Comparison of ENCODE assay signal across 8 cellular contexts in the genomic region with DNA sequence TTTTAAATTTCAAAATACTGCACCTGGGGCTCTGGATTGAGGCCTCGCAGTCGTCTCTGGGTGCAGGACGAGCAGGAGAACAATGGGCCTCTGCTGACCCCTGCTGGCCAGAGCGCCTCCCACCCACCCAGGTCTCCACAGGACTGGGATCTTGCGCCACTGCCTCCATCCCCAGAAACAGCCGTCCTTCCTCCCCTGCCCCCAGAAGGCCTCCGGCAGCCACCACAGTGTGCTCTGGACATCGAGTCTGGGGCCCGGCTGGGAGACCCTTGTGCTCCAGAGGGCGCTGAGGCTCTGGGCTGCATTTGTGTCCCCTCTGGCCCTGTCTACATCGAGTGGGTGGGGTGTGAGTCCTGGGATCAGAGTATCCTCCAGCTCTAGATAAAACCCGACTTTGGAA. TPM values are rescaled to one million over a fixed set of nuclear protein-coding genes. Genes with fewer than 3 reads are reported as not detected.
DNase-seq lines count a peak whose midpoint lies in the region; ATAC-seq and TF ChIP-seq lines count a peak whose summit lies in the region.

No MANE protein-coding gene starts in this region.

- H3K79me2 ChIP-seq in PC-9 (ENCODE audit: low read depth) (no peaks in the 10 kb centered on the region), neural cell (replicated peaks; ENCODE audit: insufficient read depth, low read length) (no peaks in the 10 kb centered on the region)

- no peak overlapping the region for H3K4me2 ChIP-seq in PC-9
- H3K4me2 ChIP-seq in neural cell (ENCODE audit: low read length) = no peak overlapping the region

- H3K27ac ChIP-seq in PC-9 (no peak overlapping the region), neural cell (ENCODE audit: low read length) (no peak overlapping the region)

- H3K9me2 ChIP-seq in PC-9 (ENCODE audit: insufficient read depth) (no peaks in the 10 kb centered on the region), neural cell (ENCODE audit: insufficient read depth, low read length) (no peaks in the 10 kb centered on the region)

- H3K9me3 ChIP-seq in PC-9 (ENCODE audit: insufficient read depth, low read depth) = no peaks in the 10 kb centered on the region
- no peaks in the 10 kb centered on the region for H3K9me3 ChIP-seq in neural cell (ENCODE audit: low read length)

- no peak overlapping the region for H3K4me3 ChIP-seq in PC-9
- H3K4me3 ChIP-seq in fibroblast of mammary gland (ENCODE audit: control insufficient read depth, low read depth, low read length) = no peak overlapping the region
- no peak overlapping the region for H3K4me3 ChIP-seq in neural cell (ENCODE audit: low read length)

- H3K27me3 ChIP-seq in PC-9 (ENCODE audit: insufficient read depth, low read depth) (no peaks in the 10 kb centered on the region), neural cell (ENCODE audit: insufficient read depth, low read depth, low read length) (no peaks in the 10 kb centered on the region)

- CTCF ChIA-PET in PC-9 (lab: Charles Lee) = interaction anchor here (0.5 to 4.0 kb wide), 8 partner anchors 10 to 129 kb away, joined by 3 to 17 read pairs (median 3); no protein-coding TSS in a partner anchor

- TF ChIP-seq CTCF in PC-9 (conservative IDR thresholded peaks at IDR 0.05) = peak; percentile 85
- peak; percentile 76 for TF ChIP-seq CTCF in fibroblast of mammary gland (conservative IDR thresholded peaks at IDR 0.05; ENCODE audit: control insufficient read depth, insufficient read depth, low read depth, low read length)
- TF ChIP-seq CTCF in neural cell (IDR thresholded peaks at IDR 0.05; ENCODE audit: poor library complexity, severe bottlenecking) = peak; percentile 72

- TF ChIP-seq EP300 in neural cell (conservative IDR thresholded peaks at IDR 0.05; ENCODE audit: poor library complexity, severe bottlenecking) = no peak

- H3K9ac ChIP-seq in neural cell (ENCODE audit: low read length) = no peak overlapping the region

- H3K36me3 ChIP-seq in PC-9 (ENCODE audit: low read depth) = no peaks in the 10 kb centered on the region
- no peaks in the 10 kb centered on the region for H3K36me3 ChIP-seq in neural cell (ENCODE audit: insufficient read depth, low read length)

- TF ChIP-seq RAD21 in neural cell (conservative IDR thresholded peaks at IDR 0.05) = peak; percentile 77

- ATAC-seq in GM19467 (IDR thresholded peaks at IDR 0.05; ENCODE audit: unreplicated experiment) = no peak

- POLR2A ChIA-PET in PC-9 (lab: Charles Lee; ENCODE audit: unreplicated experiment) = interaction anchor here (0.6 kb wide), 1 partner anchor 216 kb away, joined by 6 read pairs; no protein-coding TSS in a partner anchor

- intact Hi-C loops in PC-9 (cut with micrococcal nuclease; ENCODE audit: unreplicated experiment) = loop anchor here (1.0 to 10.0 kb wide), 7 partner anchors 46 to 282 kb away; partner anchors contain the start of gene CIB2

- H4K20me1 ChIP-seq in PC-9 (ENCODE audit: insufficient read depth) = no peaks in the 10 kb centered on the region
- H4K20me1 ChIP-seq in neural cell (ENCODE audit: insufficient read depth) = no peaks in the 10 kb centered on the region

- H3F3A ChIP-seq in PC-9 (ENCODE audit: insufficient read depth, low read depth) = no peaks in the 10 kb centered on the region
- no peaks in the 10 kb centered on the region for H3F3A ChIP-seq in neural cell (ENCODE audit: insufficient read depth, low read length, poor library complexity, severe bottlenecking)

- BruUV-seq in PC-9 (replicated peaks; lab: Mats Ljungman, UMichigan) = no TSS peak

- peak; percentile 81 for DNase-seq in DMS53 (lab: John Stamatoyannopoulos, UW)
- DNase-seq in HS-5 (ENCODE audit: low read depth) = peak; percentile 18
- peak; percentile 43 to 86 for DNase-seq in PC-9
- DNase-seq in activated T-cell treated with anti-CD3 and anti-CD28 coated beads, Interleukin-2, amount 50 U/mL, for 48 hours = peak; percentile 89 to 92
- peak; percentile 65 for DNase-seq in fibroblast of mammary gland (ENCODE audit: low read depth)
- DNase-seq in stimulated activated naive CD4-positive, alpha-beta T cell treated with Interleukin-2 at 50 U/mL for 16 hours (lab: John Stamatoyannopoulos, UW) = peak; percentile 79

- H2AFZ ChIP-seq in PC-9 (no peak overlapping the region), neural cell (ENCODE audit: low read depth, low read length) (no peak overlapping the region)

- H3K4me1 ChIP-seq in PC-9 (replicated peaks; ENCODE audit: insufficient read depth) = 0 out of 2 replicates have a peak, but pooled peaks cover 3% of the 10 kb centered on the region

TF ChIP-seq in neural cell, 6 proteins besides CTCF, POLR2A, EP300 and RAD21:
- TF ChIP-seq SMC3 (conservative IDR thresholded peaks at IDR 0.05; ENCODE audit: poor library complexity) (peak; percentile 78), EZH2 (IDR thresholded peaks at IDR 0.05; ENCODE audit: borderline replicate concordance, insufficient read depth, low read length, poor library complexity, severe bottlenecking) (no peak)
TF ChIP-seq in neural cell: peak in this region for 1.

RNA-seq across cellular contexts. Expression of gene ACSBG1, which starts 6.7 kb away (rescaled TPM):
- total RNA-seq in PC-9 (2021) = 0.48 and 1.2 TPM in 2 replicates
- 0.04 and 0.32 TPM in 2 replicates for polyA plus RNA-seq in neural cell
- 0.24 TPM in 1 of 2 replicates, not detected in the other for polyA minus RNA-seq in neural cell

RNA-seq across cellular contexts. Expression of gene DNAJA4, which starts 23.3 kb away (rescaled TPM):
- 0.33 and 0.35 TPM in 2 replicates for total RNA-seq in PC-9 (2021)
- 0.66 TPM in 1 of 2 replicates, not detected in the other for polyA plus RNA-seq in neural cell
- polyA minus RNA-seq in neural cell = not detected in 2 replicates

RNA-seq across cellular contexts. Expression of gene SKIC8, which starts 58.4 kb away (rescaled TPM):
- total RNA-seq in PC-9 (2021) = 44.5 and 47.7 TPM in 2 replicates
- polyA plus RNA-seq in neural cell = 160 and 170 TPM in 2 replicates
- polyA minus RNA-seq in neural cell = 65.8 and 73.5 TPM in 2 replicates

Comparison
In these comparisons a context has a peak if more than half of its experiments do, and no peak if none do; other contexts are left out.
1. DNase-seq: peak in every context shown above with its lines; median percentile 90 in activated T-cell treated with anti-CD3 and anti-CD28 coated beads, Interleukin-2, amount 50 U/mL, for 48 hours; 81 in DMS53; 79 in stimulated activated naive CD4-positive, alpha-beta T cell treated with Interleukin-2 at 50 U/mL for 16 hours; 65 in fibroblast of mammary gland; 64 in PC-9; 18 in HS-5.